In the genomic region with DNA sequence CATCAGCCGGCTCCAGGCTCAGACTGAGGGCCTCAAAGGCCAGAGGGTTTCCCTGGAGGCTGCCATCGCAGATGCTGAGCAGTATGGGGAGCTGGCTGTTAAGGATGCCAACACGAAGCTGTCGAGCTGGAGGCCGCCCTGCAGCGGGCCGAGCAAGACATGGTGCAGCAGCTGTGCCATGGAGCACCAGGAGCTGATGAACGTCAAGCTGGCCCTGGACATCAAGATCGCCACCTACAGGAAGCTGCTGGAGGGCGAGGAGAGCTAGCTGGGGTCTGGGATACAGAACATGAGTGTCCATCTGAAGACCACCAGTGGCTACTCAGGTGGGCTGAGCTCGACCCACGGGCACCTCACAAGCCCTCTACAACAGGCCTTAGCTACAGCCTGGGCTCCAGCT, we compare ENCODE assay signal across 15 cellular contexts. TPM values are rescaled to one million over a fixed set of nuclear protein-coding genes. Genes with fewer than 3 reads are reported as not detected.
DNase-seq lines count a peak whose midpoint lies in the region; ATAC-seq and TF ChIP-seq lines count a peak whose summit lies in the region.
"Had no signal": no experiment of that assay in that cellular context is flagged by ENCODE, and none has a peak within 500 bp of the region (broad histone marks: within the 10 kb centered on the region; RNA-seq: fewer than 3 reads in every experiment).

No MANE protein-coding gene starts in this region.

- no peaks in the 10 kb centered on the region for H3K9me2 ChIP-seq in PC-3 (replicated peaks; ENCODE audit: low read length)
- H3K9me2 ChIP-seq in hepatocyte (replicated peaks; ENCODE audit: insufficient read depth): no peaks in the 10 kb centered on the region
- H3K9me2 ChIP-seq in Karpas-422 (replicated peaks; ENCODE audit: insufficient read depth, low read length): no peaks in the 10 kb centered on the region

- no peak for ATAC-seq in PC-3
- ATAC-seq: activated CD8-positive, alpha-beta memory T cell treated with anti-CD3 and anti-CD28 coated beads, Interleukin-2, amount 10 ng/mL, durations not matched to agents 7 days and 5 days; sciatic nerve had no signal

- POLR2A ChIA-PET in PC-3 (lab: Charles Lee; ENCODE audit: unreplicated experiment): no interaction called here

- BruUV-seq in PC-3 (replicated peaks; lab: Mats Ljungman, UMichigan): no TSS peak

- CTCF ChIA-PET in PC-3 (lab: Charles Lee): no interaction called here

- TF ChIP-seq EP300 in suprapubic skin (IDR thresholded peaks at IDR 0.05): no peak

- H4K20me1 ChIP-seq in PC-3 (ENCODE audit: low read length) (no peaks in the 10 kb centered on the region), hepatocyte (ENCODE audit: insufficient read depth, poor library complexity, severe bottlenecking) (no peaks in the 10 kb centered on the region), Karpas-422 (ENCODE audit: insufficient read depth, low read depth, low read length) (no peaks in the 10 kb centered on the region)

- no peak overlapping the region for H3K4me3 ChIP-seq in GM12865 (ENCODE audit: low read depth, low read length)
- H3K4me3 ChIP-seq in PC-3 (ENCODE audit: low read length): no peak overlapping the region
- H3K4me3 ChIP-seq in hepatocyte: no peak overlapping the region
- H3K4me3 ChIP-seq in suprapubic skin: no peak overlapping the region
- H3K4me3 ChIP-seq in Karpas-422 (ENCODE audit: low read length): no peak overlapping the region
- H3K4me3 ChIP-seq: coronary artery, PC-9 had no signal

- peaks cover 17% of the 10 kb centered on the region for H3K27me3 ChIP-seq in PC-3 (ENCODE audit: low read length)
- H3K27me3 ChIP-seq in hepatocyte: peaks cover 18% of the 10 kb centered on the region
- peaks cover 16% of the 10 kb centered on the region for H3K27me3 ChIP-seq in suprapubic skin
- H3K27me3 ChIP-seq in Karpas-422 (ENCODE audit: low read length): no peaks in the 10 kb centered on the region

- intact Hi-C loops in PC-3 (cut with micrococcal nuclease): no loop called here

- TF ChIP-seq CTCF in C4-2B (conservative IDR thresholded peaks at IDR 0.05) (peak; percentile 9; the same call in 1 of the 2 replicates), GM12865 (IDR thresholded peaks at IDR 0.05; ENCODE audit: insufficient read depth, low read depth, low read length, missing control alignments) (peak; percentile 25), PC-3 (conservative IDR thresholded peaks at IDR 0.05; ENCODE audit: low read depth, low read length) (peak; percentile 39; the same call in 1 of the 2 replicates), hepatocyte (IDR thresholded peaks at IDR 0.05; ENCODE audit: poor library complexity) (peak; percentile 7), suprapubic skin (IDR thresholded peaks at IDR 0.05) (no peak)

- H2AFZ ChIP-seq in PC-3 (ENCODE audit: low read length) (no peak overlapping the region), hepatocyte (no peak overlapping the region), Karpas-422 (ENCODE audit: low read length) (no peak overlapping the region)
- H2AFZ ChIP-seq: PC-9 had no signal

- no peak overlapping the region for H3K27ac ChIP-seq in C4-2B
- no peak overlapping the region for H3K27ac ChIP-seq in PC-3 (ENCODE audit: low read length)
- no peak overlapping the region for H3K27ac ChIP-seq in hepatocyte
- H3K27ac ChIP-seq in suprapubic skin: no peak overlapping the region
- H3K27ac ChIP-seq in Karpas-422 (ENCODE audit: low read length): no peak overlapping the region
- H3K27ac ChIP-seq: coronary artery, PC-9 had no signal

- no peaks in the 10 kb centered on the region for H3K36me3 ChIP-seq in PC-3 (ENCODE audit: low read depth, low read length)
- no peaks in the 10 kb centered on the region for H3K36me3 ChIP-seq in hepatocyte (replicated peaks; ENCODE audit: insufficient read depth, low read depth)
- H3K36me3 ChIP-seq in suprapubic skin: no peaks in the 10 kb centered on the region
- no peaks in the 10 kb centered on the region for H3K36me3 ChIP-seq in Karpas-422 (ENCODE audit: insufficient read depth, low read length)

- no peaks in the 10 kb centered on the region for H3F3A ChIP-seq in PC-3 (ENCODE audit: low read length, unreplicated experiment)

- no peak overlapping the region for H3K9ac ChIP-seq in PC-3 (ENCODE audit: low read length)
- no peak overlapping the region for H3K9ac ChIP-seq in Karpas-422 (ENCODE audit: low read length)

- H3K79me2 ChIP-seq in PC-3 (ENCODE audit: low read length) (no peaks in the 10 kb centered on the region), hepatocyte (no peaks in the 10 kb centered on the region), Karpas-422 (ENCODE audit: low read length) (no peaks in the 10 kb centered on the region)

- 82% methylated on average over 12 of the region's 12 CpGs for WGBS in hepatocyte (ENCODE audit: low lambda C conversion rate, missing lambda C conversion rate)
- WGBS in suprapubic skin: 93% methylated on average over 3 of the region's 12 CpGs

- H3K4me1 ChIP-seq in PC-3 (ENCODE audit: insufficient read depth, low read length) (no peaks in the 10 kb centered on the region), hepatocyte (ENCODE audit: insufficient read depth) (no peaks in the 10 kb centered on the region), suprapubic skin (peaks cover 14% of the 10 kb centered on the region), Karpas-422 (ENCODE audit: low read length) (no peaks in the 10 kb centered on the region)

- H3K9me3 ChIP-seq in PC-3 (ENCODE audit: low read length) (no peaks in the 10 kb centered on the region), hepatocyte (ENCODE audit: low read depth) (no peaks in the 10 kb centered on the region), suprapubic skin (no peaks in the 10 kb centered on the region), Karpas-422 (ENCODE audit: low read length) (no peaks in the 10 kb centered on the region)

- TF ChIP-seq POLR2A in suprapubic skin (IDR thresholded peaks at IDR 0.05): no peak

- H3K4me2 ChIP-seq in PC-3 (ENCODE audit: low read length) (no peak overlapping the region), hepatocyte (no peak overlapping the region), Karpas-422 (ENCODE audit: low read depth, low read length, poor library complexity, severe bottlenecking) (no peak overlapping the region)
- H3K4me2 ChIP-seq: PC-9 had no signal

- DNase-seq in GM12865 (ENCODE audit: low read depth) (peak; percentile 15), PC-3 (no peak), hepatocyte (ENCODE audit: low spot score) (no peak), suprapubic skin (ENCODE audit: low spot score in 2 of 2) (no peak), Karpas-422 (no peak), NCI-H82 (lab: John Stamatoyannopoulos, UW) (no peak)
- DNase-seq: activated CD8-positive, alpha-beta memory T cell treated with anti-CD3 and anti-CD28 coated beads, Interleukin-2, amount 10 ng/mL, durations not matched to agents 7 days and 5 days; activated naive CD8-positive, alpha-beta T cell treated with anti-CD3 and anti-CD28 coated beads, Interleukin-2, amount 10 ng/mL, durations not matched to agents 7 days and 5 days; foreskin fibroblast; NCI-H2171 treated with DMSO at 0.1 percent for 48 hours; PC-9; substantia nigra had no signal

RNA-seq across cellular contexts. Expression of gene SCUBE2, which starts 4.0 kb away (rescaled TPM):
- total RNA-seq in PC-3 (2014; rRNA removed) (0.18 TPM in 1 of 2 replicates, not detected in the other), hepatocyte (8.6 and 14.2 TPM in 2 replicates), suprapubic skin (10 to 100 TPM in 3 of 4 donors, 1 to 10 TPM in 1; 3.8 to 36.0 (median 24.1) TPM)
- polyA plus RNA-seq in hepatocyte: 8.9 and 13.9 TPM in 2 replicates
- 6.8 TPM in 1 of 2 replicates, not detected in the other for total RNA-seq in Karpas-422 (2014; rRNA removed; shearing (Covaris generic); ENCODE audit: low replicate concordance)
- total RNA-seq: activated CD8-positive, alpha-beta memory T cell treated with anti-CD3 and anti-CD28 coated beads, Interleukin-2, amount 10 ng/mL, durations not matched to agents 7 days and 5 days; activated naive CD8-positive, alpha-beta T cell treated with anti-CD3 and anti-CD28 coated beads, Interleukin-2, amount 10 ng/mL, durations not matched to agents 7 days and 5 days; PC-9 had no signal

Comparison
In these comparisons a context has a peak if more than half of its experiments do, and no peak if none do; other contexts are left out.
1. CTCF ChIP-seq: peak in C4-2B (single experiment), GM12865 (single experiment), PC-3 (single experiment) and hepatocyte (single experiment); none in suprapubic skin (0 of 2).